10 cellular contexts compared by ENCODE assay signal in the genomic region with DNA sequence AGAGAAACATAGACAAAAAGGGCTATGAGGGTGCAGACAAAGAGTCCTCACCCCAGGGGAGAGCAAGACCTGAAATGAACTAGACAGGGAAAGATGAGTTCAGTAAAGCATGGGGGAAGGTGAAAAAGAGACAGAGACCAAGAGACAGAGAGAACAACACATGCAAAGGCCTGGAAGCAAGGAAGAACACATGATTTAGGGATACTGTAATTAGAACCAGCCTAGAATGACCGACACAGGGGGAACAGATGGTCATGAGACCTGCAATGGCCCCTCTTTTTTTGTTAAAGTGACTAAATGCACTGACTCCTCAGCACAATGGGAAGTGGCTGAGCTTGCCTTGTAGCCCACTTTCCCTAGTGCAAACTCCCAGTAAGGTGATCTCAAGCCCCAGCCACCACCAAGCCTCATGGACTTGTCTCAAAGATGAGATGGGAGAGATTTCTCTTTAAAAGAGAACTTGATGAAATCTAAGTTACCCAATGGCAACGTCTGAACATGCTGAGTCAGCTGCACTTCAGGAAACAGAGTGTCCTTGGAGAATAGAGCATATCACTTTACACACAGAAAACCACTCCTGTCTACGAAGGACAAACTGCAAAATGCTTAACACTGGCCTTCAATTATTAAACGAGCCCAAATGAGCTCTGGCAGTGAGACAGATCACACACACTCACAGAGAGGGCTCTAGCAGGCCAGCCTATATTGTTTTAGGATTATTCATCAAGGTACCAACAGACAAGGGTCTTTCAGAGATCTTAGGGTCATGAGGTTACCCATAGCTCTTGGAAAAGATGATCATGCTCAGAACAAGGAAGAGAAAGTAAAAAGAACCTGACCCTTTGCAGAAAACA.
DNase-seq lines count a peak whose midpoint lies in the region; FAIRE-seq and TF ChIP-seq lines count a peak whose summit lies in the region.
"Had no signal": no experiment of that assay in that cellular context is flagged by ENCODE, and none has a peak within 500 bp of the region (broad histone marks: within the 10 kb centered on the region; RNA-seq: fewer than 3 reads in every experiment).

No MANE protein-coding gene starts in this region.

- H2AK5ac ChIP-seq in neuronal stem cell (ENCODE audit: low read depth, low read length): no peak overlapping the region

- H3K4me1 ChIP-seq in fibroblast of lung (ENCODE audit: control insufficient read depth, extremely low read depth, insufficient read depth, low read length) (no peaks in the 10 kb centered on the region), neuronal stem cell (ENCODE audit: control insufficient read depth in 2 of 2, insufficient read depth in 1 of 2, low read depth in 1 of 2, low read length in 2 of 2) (peaks cover 4 to 12% of the 10 kb centered on the region in 2 donors)

- H4K8ac ChIP-seq in neuronal stem cell (ENCODE audit: low read depth, low read length): no peak overlapping the region

- H3K27me3 ChIP-seq in fibroblast of lung (ENCODE audit: control insufficient read depth, insufficient read depth, low read length) (no peaks in the 10 kb centered on the region), neuronal stem cell (ENCODE audit: control insufficient read depth in 3 of 3, insufficient read depth in 3 of 3, low read depth in 1 of 3, low read length in 3 of 3) (no peaks in the 10 kb centered on the region)

- H2AFZ ChIP-seq in fibroblast of lung (ENCODE audit: low read length): no peak overlapping the region
- no peak overlapping the region for H2AFZ ChIP-seq in neuronal stem cell (ENCODE audit: low read length)

- DNase-seq in GM19239 (ENCODE audit: insufficient read length, low spot score): no peak
- DNase-seq in NCI-H2196 (lab: John Stamatoyannopoulos, UW; ENCODE audit: unreplicated experiment): peak; percentile 60
- peak; percentile 15 to 84 for DNase-seq in fibroblast of lung (ENCODE audit: low read depth in 2 of 2)
- DNase-seq in skeletal muscle cell (ENCODE audit: low read depth): peak; percentile 72
- DNase-seq in dermis blood vessel endothelial cell: no peak
- no peak for DNase-seq in cerebellum (ENCODE audit: low spot score)
- no peak for DNase-seq in neuronal stem cell (ENCODE audit: low spot score)
- no peak for DNase-seq in SW480 (ENCODE audit: low spot score)

- H3K79me2 ChIP-seq in fibroblast of lung (ENCODE audit: control insufficient read depth, insufficient read depth, low read length): no peaks in the 10 kb centered on the region

- WGBS in neuronal stem cell (ENCODE audit: extremely low coverage in 2 of 2, insufficient read length in 2 of 2, insufficient replicate concordance in 1 of 2), 2 donors: no CpG with 5 or more reads among the region's 4 CpGs

- no peak overlapping the region for H3K4ac ChIP-seq in neuronal stem cell (ENCODE audit: low read length)

- no peaks in the 10 kb centered on the region for H4K20me1 ChIP-seq in fibroblast of lung (ENCODE audit: control insufficient read depth, extremely low read depth, insufficient read depth, low read length)

- H3K4me2 ChIP-seq in fibroblast of lung (ENCODE audit: extremely low read depth, insufficient read depth, low read length) (no peak overlapping the region), neuronal stem cell (ENCODE audit: insufficient read depth, low read length, poor library complexity, severe bottlenecking) (no peak overlapping the region)

- no peak for TF ChIP-seq CTCF in fibroblast of lung (conservative IDR thresholded peaks at IDR 0.05 in 1 of 2, IDR thresholded peaks at IDR 0.05 in 1 of 2; ENCODE audit: low read depth in 1 of 2, low read length in 2 of 2)

- no peak overlapping the region for H2BK12ac ChIP-seq in neuronal stem cell (ENCODE audit: low read length)

- H3K9ac ChIP-seq in fibroblast of lung (ENCODE audit: insufficient read depth, low read length) (no peak overlapping the region), neuronal stem cell (ENCODE audit: low read depth, low read length, poor library complexity) (no peak overlapping the region)

- no peaks in the 10 kb centered on the region for H3K36me3 ChIP-seq in fibroblast of lung (ENCODE audit: control insufficient read depth, insufficient read depth, low read length)
- peaks cover 0 to 22% of the 10 kb centered on the region in 2 donors for H3K36me3 ChIP-seq in neuronal stem cell (replicated peaks in 1 of 2; ENCODE audit: control insufficient read depth in 2 of 2, insufficient read depth in 2 of 2, low read length in 2 of 2)

- H4K91ac ChIP-seq in neuronal stem cell (ENCODE audit: low read depth, low read length, poor library complexity): no peak overlapping the region

- H3K79me1 ChIP-seq in neuronal stem cell (ENCODE audit: low read depth, low read length): no peaks in the 10 kb centered on the region

- H3K9me3 ChIP-seq in fibroblast of lung (ENCODE audit: control insufficient read depth, insufficient read depth, low read depth, low read length): no peaks in the 10 kb centered on the region
- H3K9me3 ChIP-seq in neuronal stem cell (replicated peaks in 1 of 2; ENCODE audit: control insufficient read depth in 2 of 2, insufficient read depth in 1 of 2, low read depth in 1 of 2, low read length in 2 of 2): no peaks in the 10 kb centered on the region

- no peak overlapping the region for H3K18ac ChIP-seq in neuronal stem cell (ENCODE audit: low read length)

- H3K27ac ChIP-seq in fibroblast of lung (ENCODE audit: insufficient read depth, low read length): no peak overlapping the region
- no peak overlapping the region for H3K27ac ChIP-seq in neuronal stem cell (replicated peaks; ENCODE audit: low read length)

- no peak overlapping the region for H3K23ac ChIP-seq in neuronal stem cell (ENCODE audit: low read depth, low read length, poor library complexity)

- no peak overlapping the region for H2BK120ac ChIP-seq in neuronal stem cell (ENCODE audit: low read depth, low read length)

- no peak overlapping the region for H2BK5ac ChIP-seq in neuronal stem cell (ENCODE audit: low read length)

- H3K14ac ChIP-seq in neuronal stem cell (ENCODE audit: low read length): no peak overlapping the region

- H3K4me3 ChIP-seq in fibroblast of lung (replicated peaks in 1 of 4; ENCODE audit: control extremely low read depth in 1 of 4, insufficient read depth in 1 of 4, low read depth in 3 of 4, low read length in 4 of 4) (no peak overlapping the region), skeletal muscle cell (ENCODE audit: low read depth, low read length) (no peak overlapping the region), neuronal stem cell (ENCODE audit: low read length in 2 of 2) (no peak overlapping the region)
- H3K4me3 ChIP-seq: coronary artery had no signal

- peak; percentile 40 for FAIRE-seq in GM19239 (lab: Jason Lieb, UNC)
- FAIRE-seq: keratinocyte had no signal

- no peak overlapping the region for H2BK15ac ChIP-seq in neuronal stem cell (ENCODE audit: low read length)

Comparison
In these comparisons a context has a peak if more than half of its experiments do, and no peak if none do; other contexts are left out.
1. DNase-seq: peak in NCI-H2196 (single experiment), fibroblast of lung (2 of 2) and skeletal muscle cell (single experiment); none in GM19239 (single experiment), dermis blood vessel endothelial cell (single experiment), cerebellum (single experiment), neuronal stem cell (single experiment) and SW480 (single experiment).